In genomic region chr4:133247861-133248260, GRCh38 we compare ENCODE assay signal across 29 cellular contexts.
"Had no signal": no experiment of that assay in that cellular context is flagged by ENCODE, and none has a peak within 500 bp of the region (broad histone marks: within the 10 kb centered on the region; RNA-seq: fewer than 3 reads in every experiment).

No MANE protein-coding gene starts in this region.

- H3K27me3 ChIP-seq: brain microvascular endothelial cell, dorsolateral prefrontal cortex, heart left ventricle had no signal

- H3K4me3 ChIP-seq: coronary artery, dorsolateral prefrontal cortex, heart left ventricle had no signal

- FAIRE-seq: astrocyte, bronchial epithelial cell, frontal cortex had no signal

- DNase-seq: activated CD4-positive, alpha-beta memory T cell treated with anti-CD3 and anti-CD28 coated beads for 36 hours; activated CD4-positive, alpha-beta T cell treated with anti-CD3 and anti-CD28 coated beads for 36 hours; activated CD4-positive, alpha-beta T cell treated with anti-CD3 and anti-CD28 coated beads, Interleukin-2, amount 10 ng/mL, durations not matched to agents 24 days and 14 days; activated CD4-positive, CD25-positive, alpha-beta regulatory T cell; activated CD4-positive, CD25-positive, alpha-beta regulatory T cell treated with anti-CD3 and anti-CD28 coated beads, Interleukin-2, amount 50 U/mL, for 72 hours; activated CD8-positive, alpha-beta memory T cell treated with anti-CD3 and anti-CD28 coated beads, Interleukin-2, amount 10 ng/mL, durations not matched to agents 7 days and 5 days; activated CD8-positive, alpha-beta memory T cell treated with anti-CD3 and anti-CD28 coated beads, Interleukin-2, amount 50 U/mL, for 4 hours; activated CD8-positive, alpha-beta T cell treated with anti-CD3 and anti-CD28 coated beads, Interleukin-2, amount 10 ng/mL, durations not matched to agents 7 days and 5 days; activated gamma-delta T cell; activated naive CD4-positive, alpha-beta T cell; activated naive CD4-positive, alpha-beta T cell treated with anti-CD3 and anti-CD28 coated beads, Interleukin-2, amount 10 ng/mL, durations not matched to agents 7 days and 5 days; activated naive CD8-positive, alpha-beta T cell treated with anti-CD3 and anti-CD28 coated beads, Interleukin-2, amount 10 ng/mL, durations not matched to agents 7 days and 5 days; activated T-cell treated with anti-CD3 and anti-CD28 coated beads for 4 hours; activated T-cell treated with anti-CD3 and anti-CD28 coated beads, Interleukin-2, amount 50 U/mL, for 24 hours; activated T-cell treated with anti-CD3 and anti-CD28 coated beads, Interleukin-2, amount 50 U/mL, for 72 hours; amniotic stem cell; anterior cingulate cortex; brain microvascular endothelial cell; dorsolateral prefrontal cortex; effector memory CD4-positive, alpha-beta T cell; endodermal cell; foreskin fibroblast; glutamatergic neuron; heart left ventricle; T-helper 2 cell had no signal

- H3K9me3 ChIP-seq: heart left ventricle had no signal

- H3K36me3 ChIP-seq: brain microvascular endothelial cell, heart left ventricle had no signal

- H3K27ac ChIP-seq: brain microvascular endothelial cell, coronary artery, dorsolateral prefrontal cortex, heart left ventricle had no signal

- H3K4me1 ChIP-seq: heart left ventricle had no signal
